19 cellular contexts compared by ENCODE assay signal in the genomic region with DNA sequence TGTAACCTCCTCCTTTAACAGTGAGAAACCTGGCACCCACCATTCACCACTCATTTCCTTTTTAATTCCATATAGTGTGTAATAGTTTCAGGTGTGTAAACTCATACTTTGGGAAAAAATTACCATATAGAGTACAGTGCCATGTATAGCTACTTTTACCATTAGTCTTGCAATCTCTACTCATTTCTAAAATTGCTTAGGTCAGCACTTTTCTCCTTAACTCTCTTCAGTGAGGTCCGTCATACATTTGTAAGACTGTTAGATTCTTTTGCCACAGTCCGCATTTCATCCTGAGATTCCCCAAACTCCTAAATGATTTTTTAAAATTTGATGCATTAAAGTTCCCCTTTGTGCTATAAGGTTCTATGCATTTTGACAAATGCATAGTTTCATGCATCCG.
DNase-seq lines count a peak whose midpoint lies in the region; ATAC-seq, FAIRE-seq and TF ChIP-seq lines count a peak whose summit lies in the region.
"Had no signal": no experiment of that assay in that cellular context is flagged by ENCODE, and none has a peak within 500 bp of the region (broad histone marks: within the 10 kb centered on the region; RNA-seq: fewer than 3 reads in every experiment).

No MANE protein-coding gene starts in this region.

- no peak overlapping the region for H3K9ac ChIP-seq in HepG2 (ENCODE audit: insufficient read depth, low read depth, low read length)
- no peak overlapping the region for H3K9ac ChIP-seq in IMR-90 (ENCODE audit: low read depth, low read length)
- no peak overlapping the region for H3K9ac ChIP-seq in H1 (replicated peaks in 1 of 4; ENCODE audit: extremely low read depth in 1 of 4, low read depth in 3 of 4, low read length in 3 of 4)
- H3K9ac ChIP-seq: BLaER1 treated with 17β-estradiol and CSF1 and Interleukin-3, amounts not matched to agents 10 nM and 100 nM had no signal

- H2BK20ac ChIP-seq in IMR-90 (ENCODE audit: low read depth, low read length) (no peak overlapping the region), H1 (ENCODE audit: low read length) (no peak overlapping the region)

- H2BK120ac ChIP-seq in IMR-90 (ENCODE audit: low read depth, low read length): no peak overlapping the region
- no peak overlapping the region for H2BK120ac ChIP-seq in H1 (replicated peaks; ENCODE audit: low read depth, low read length)

- no peaks in the 10 kb centered on the region for H3K79me1 ChIP-seq in IMR-90 (ENCODE audit: low read depth in 1 of 2, low read length in 2 of 2)
- no peaks in the 10 kb centered on the region for H3K79me1 ChIP-seq in H1 (ENCODE audit: low read depth, low read length)

- no peak overlapping the region for H4K91ac ChIP-seq in IMR-90 (ENCODE audit: insufficient read depth, low read depth, low read length)
- H4K91ac ChIP-seq in H1 (replicated peaks; ENCODE audit: insufficient read length, low read length): no peak overlapping the region

- no peak for TF ChIP-seq POLR2A in HepG2 (IDR thresholded peaks at IDR 0.05; ENCODE audit: insufficient read depth in 1 of 2, low read depth in 2 of 2, low read length in 2 of 2)
- no peak for TF ChIP-seq POLR2A in right lobe of liver (IDR thresholded peaks at IDR 0.05)
- TF ChIP-seq POLR2A in IMR-90 (IDR thresholded peaks at IDR 0.05; ENCODE audit: low read depth, low read length): no peak
- no peak for TF ChIP-seq POLR2A in H1 (IDR thresholded peaks at IDR 0.05; ENCODE audit: control extremely low read depth in 1 of 2, low read depth in 2 of 2, low read length in 2 of 2)

- H4K8ac ChIP-seq in IMR-90 (ENCODE audit: low read depth in 2 of 2, low read length in 2 of 2): no peak overlapping the region
- H4K8ac ChIP-seq in H1 (ENCODE audit: extremely low read depth, insufficient read depth, low read length): no peak overlapping the region

- no peak overlapping the region for H2AK9ac ChIP-seq in IMR-90 (replicated peaks; ENCODE audit: low read depth, low read length, poor library complexity)

- H3K56ac ChIP-seq in IMR-90 (ENCODE audit: extremely low read depth, insufficient read depth, low read length): no peak overlapping the region
- no peak overlapping the region for H3K56ac ChIP-seq in H1 (replicated peaks; ENCODE audit: insufficient read length, low read depth, low read length)

- H3K4ac ChIP-seq in IMR-90 (ENCODE audit: low read depth, low read length) (no peak overlapping the region), H1 (replicated peaks; ENCODE audit: insufficient read length, low read depth, low read length) (no peak overlapping the region)

- ATAC-seq in HepG2: no peak
- ATAC-seq in right lobe of liver: no peak
- ATAC-seq in IMR-90 (ENCODE audit: low read depth): no peak
- ATAC-seq in HG03460 (IDR thresholded peaks at IDR 0.05; ENCODE audit: unreplicated experiment): no peak
- ATAC-seq: CD8-positive, alpha-beta T cell had no signal

- H3K4me3 ChIP-seq in HepG2 (replicated peaks in 1 of 3; ENCODE audit: insufficient read depth in 1 of 3, low read depth in 2 of 3, low read length in 3 of 3) (no peak overlapping the region), right lobe of liver (no peak overlapping the region), IMR-90 (ENCODE audit: insufficient read depth, low read depth, low read length) (no peak overlapping the region), H1 (ENCODE audit: extremely low read depth in 1 of 4, insufficient read depth in 2 of 4, low read depth in 3 of 4, low read length in 4 of 4) (no peak overlapping the region)
- H3K4me3 ChIP-seq: BLaER1 treated with 17β-estradiol and CSF1 and Interleukin-3, amounts not matched to agents 10 nM and 100 nM had no signal

- H3K23me2 ChIP-seq in H1 (ENCODE audit: low read depth, low read length): no peaks in the 10 kb centered on the region

- in situ Hi-C loops in HepG2 (cut with HindIII; ENCODE audit: extremely low pct_ligation_motif_present, low pct_unique_long_range_greater_than_20kb): no loop called here
- in situ Hi-C loops in IMR-90 (cut with MboI; ENCODE audit: low sequenced_read_pairs): no loop called here

- H3K27me3 ChIP-seq in HepG2 (ENCODE audit: control insufficient read depth in 1 of 2, insufficient read depth in 2 of 2, low read length in 2 of 2): no peaks in the 10 kb centered on the region
- H3K27me3 ChIP-seq in right lobe of liver: no peaks in the 10 kb centered on the region
- no peaks in the 10 kb centered on the region for H3K27me3 ChIP-seq in IMR-90 (ENCODE audit: control insufficient read depth, insufficient read depth, low read length)
- peaks cover 0 to 1% (median 0%) of the 10 kb centered on the region in 4 experiments; a peak in 1 of 7 replicates for H3K27me3 ChIP-seq in H1 (replicated peaks in 1 of 4; ENCODE audit: control insufficient read depth in 3 of 4, extremely low read depth in 1 of 4, insufficient read depth in 3 of 4, low read length in 3 of 4)
- H3K27me3 ChIP-seq: BLaER1 treated with 17β-estradiol and CSF1 and Interleukin-3, amounts not matched to agents 10 nM and 100 nM had no signal

- no peaks in the 10 kb centered on the region for H3K4me1 ChIP-seq in HepG2 (ENCODE audit: insufficient read depth, low read length)
- no peaks in the 10 kb centered on the region for H3K4me1 ChIP-seq in right lobe of liver
- no peaks in the 10 kb centered on the region for H3K4me1 ChIP-seq in IMR-90 (ENCODE audit: control insufficient read depth, insufficient read depth, low read length)
- H3K4me1 ChIP-seq in H1 (replicated peaks in 1 of 4; ENCODE audit: control insufficient read depth in 3 of 4, insufficient read depth in 4 of 4, low read length in 3 of 4): peaks cover 4 to 12% (median 10%) of the 10 kb centered on the region in 4 experiments

- 51% methylated on average over 3 of the region's 3 CpGs for whole genome bisulfite sequencing in HepG2 (ENCODE audit: low lambda C conversion rate)
- WGBS in right lobe of liver (ENCODE audit: insufficient coverage, low coverage, low lambda C conversion rate, missing lambda C conversion rate): 70% methylated on average over 3 of the region's 3 CpGs
- WGBS in IMR-90 (ENCODE audit: extremely low coverage in 2 of 2, insufficient read length in 1 of 2), 2 experiments: no CpG with 5 or more reads among the region's 3 CpGs
- WGBS in H1 (ENCODE audit: extremely low coverage in 1 of 2, insufficient coverage in 1 of 2, insufficient read length in 1 of 2, insufficient replicate concordance in 2 of 2, low coverage in 1 of 2, low lambda C conversion rate in 2 of 2, missing lambda C conversion rate in 1 of 2), 2 experiments: 89% methylated on average over 3 of the region's 3 CpGs; no CpG with 5 or more reads in 1 of the 2 experiments

- H2AK5ac ChIP-seq in IMR-90 (ENCODE audit: low read depth, low read length) (no peak overlapping the region), H1 (ENCODE audit: low read depth, low read length) (no peak overlapping the region)

- H4K20me1 ChIP-seq in HepG2 (ENCODE audit: insufficient read depth, low read length) (no peaks in the 10 kb centered on the region), IMR-90 (ENCODE audit: insufficient read depth, low read length) (no peaks in the 10 kb centered on the region), H1 (replicated peaks in 1 of 2; ENCODE audit: control insufficient read depth in 1 of 2, insufficient read depth in 2 of 2, low read length in 2 of 2) (no peaks in the 10 kb centered on the region)
- H4K20me1 ChIP-seq: BLaER1 treated with 17β-estradiol and CSF1 and Interleukin-3, amounts not matched to agents 10 nM and 100 nM had no signal

- intact Hi-C loops in HepG2 (cut with micrococcal nuclease; ENCODE audit: unreplicated experiment): no loop called here
- intact Hi-C loops in right lobe of liver (cut with DNase I): no loop called here
- intact Hi-C loops in IMR-90 (cut with micrococcal nuclease): no loop called here

- H4K5ac ChIP-seq in IMR-90 (ENCODE audit: low read depth, low read length) (no peak overlapping the region), H1 (ENCODE audit: insufficient read length, low read depth, low read length) (no peak overlapping the region)

- H3K4me2 ChIP-seq in HepG2 (ENCODE audit: low read depth, low read length): no peak overlapping the region
- no peak overlapping the region for H3K4me2 ChIP-seq in IMR-90 (ENCODE audit: low read depth, low read length)
- no peak overlapping the region; a peak in 1 of 4 replicates for H3K4me2 ChIP-seq in H1 (ENCODE audit: insufficient read depth in 1 of 2, low read depth in 2 of 2, low read length in 2 of 2)
- H3K4me2 ChIP-seq: BLaER1 treated with 17β-estradiol and CSF1 and Interleukin-3, amounts not matched to agents 10 nM and 100 nM had no signal

- no peaks in the 10 kb centered on the region for H3K9me1 ChIP-seq in IMR-90 (ENCODE audit: insufficient read depth, low read length)

- CTCF ChIA-PET in HepG2 (lab: Yijun Ruan, JAX; ENCODE audit: low intra/inter-chr PET ratio, low total read pairs) (no interaction called here), IMR-90 (lab: Yijun Ruan, JAX) (no interaction called here), H1 (lab: Charles Lee; ENCODE audit: partially characterized antibody) (no interaction called here)

- TF ChIP-seq EP300 in HepG2 (IDR thresholded peaks at IDR 0.05; ENCODE audit: low read depth in 2 of 2, low read length in 2 of 2) (no peak), HepG2 (CRISPR knock-in tag; IDR thresholded peaks at IDR 0.05; ENCODE audit: borderline replicate concordance) (no peak), H1 (IDR thresholded peaks at IDR 0.05; ENCODE audit: borderline replicate concordance in 1 of 2, low read depth in 2 of 2, low read length in 2 of 2) (no peak)

- H2AFZ ChIP-seq in HepG2 (ENCODE audit: low read length) (no peak overlapping the region), IMR-90 (replicated peaks; ENCODE audit: low read length, poor library complexity) (no peak overlapping the region), H1 (ENCODE audit: low read length) (no peak overlapping the region)

- no peak for DNase-seq in HepG2 (ENCODE audit: low spot score)
- no peak for DNase-seq in right lobe of liver
- no peak for DNase-seq in IMR-90
- no peak for DNase-seq in H1 (ENCODE audit: low read depth in 1 of 2, low spot score in 2 of 2)
- DNase-seq in activated CD4-positive, alpha-beta T cell treated with anti-CD3 and anti-CD28 coated beads for 1 hour: no peak
- DNase-seq: AML-193; Caco-2; Calu3; CD4-positive, alpha-beta T cell; CD8-positive, alpha-beta T cell; DMS79 treated with DMSO at 0.1 percent for 48 hours; GF-D8 had no signal

- H3K79me2 ChIP-seq in HepG2 (ENCODE audit: insufficient read depth, low read length) (no peaks in the 10 kb centered on the region), H1 (ENCODE audit: control insufficient read depth in 1 of 2, insufficient read depth in 2 of 2, low read length in 2 of 2) (no peaks in the 10 kb centered on the region)

- H2BK12ac ChIP-seq in H1 (ENCODE audit: low read depth, low read length): no peak overlapping the region; the same call in 1 of the 2 replicates

- BruUV-seq in HepG2 (replicated peaks; lab: Mats Ljungman, UMichigan): no TSS peak
- BruUV-seq in IMR-90 (replicated peaks; lab: Mats Ljungman, UMichigan): no TSS peak

- H3K27ac ChIP-seq in HepG2 (ENCODE audit: extremely low read length, insufficient read depth, low read length): no peak overlapping the region
- no peak overlapping the region for H3K27ac ChIP-seq in right lobe of liver
- H3K27ac ChIP-seq in IMR-90 (ENCODE audit: insufficient read depth, low read length): no peak overlapping the region
- H3K27ac ChIP-seq in H1 (ENCODE audit: low read depth, low read length): no peak overlapping the region
- H3K27ac ChIP-seq: 22Rv1; BLaER1 treated with 17β-estradiol and CSF1 and Interleukin-3, amounts not matched to agents 10 nM and 100 nM; C4-2B had no signal

- dilution Hi-C loops in IMR-90 (cut with HindIII; ENCODE audit: low sequenced_read_pairs, unreplicated experiment): no loop called here

- H3K14ac ChIP-seq in IMR-90 (replicated peaks; ENCODE audit: low read depth, low read length): no peak overlapping the region
- no peak overlapping the region for H3K14ac ChIP-seq in H1 (ENCODE audit: insufficient read length)

- POLR2A ChIA-PET in HepG2 (lab: Yijun Ruan, JAX): no interaction called here
- POLR2A ChIA-PET in IMR-90 (lab: Charles Lee; ENCODE audit: unreplicated experiment): no interaction called here
- POLR2A ChIA-PET in H1 (lab: Charles Lee; ENCODE audit: partially characterized antibody): no interaction called here

- H3K18ac ChIP-seq in IMR-90 (ENCODE audit: low read depth, low read length): no peak overlapping the region
- no peak overlapping the region for H3K18ac ChIP-seq in H1 (ENCODE audit: extremely low read depth, low read length)

- no peak overlapping the region for H2BK5ac ChIP-seq in IMR-90 (ENCODE audit: low read depth, low read length, poor library complexity, severe bottlenecking)
- H2BK5ac ChIP-seq in H1 (ENCODE audit: low read depth, low read length): peak overlapping the region; percentile 45; the same call in 1 of the 2 replicates

- TF ChIP-seq CTCF in HepG2 (CRISPR knock-in tag; IDR thresholded peaks at IDR 0.05) (no peak), right lobe of liver (IDR thresholded peaks at IDR 0.05) (no peak), IMR-90 (conservative IDR thresholded peaks at IDR 0.05; ENCODE audit: low read depth, low read length) (no peak), H1 (IDR thresholded peaks at IDR 0.05; ENCODE audit: control extremely low read depth in 1 of 3, insufficient read depth in 1 of 3, low read depth in 1 of 3, low read length in 3 of 3) (no peak)

- H3K23ac ChIP-seq in IMR-90 (ENCODE audit: low read depth, low read length): no peak overlapping the region
- H3K23ac ChIP-seq in H1 (ENCODE audit: insufficient read length): no peak overlapping the region

- TF ChIP-seq RAD21 in HepG2 (CRISPR knock-in tag; IDR thresholded peaks at IDR 0.05) (no peak), IMR-90 (IDR thresholded peaks at IDR 0.05; ENCODE audit: low read length) (no peak), H1 (IDR thresholded peaks at IDR 0.05 in 1 of 2, conservative IDR thresholded peaks at IDR 0.05 in 1 of 2; ENCODE audit: low read depth in 2 of 2, low read length in 2 of 2) (no peak)

- H3K36me3 ChIP-seq in HepG2 (replicated peaks in 1 of 2; ENCODE audit: control insufficient read depth in 1 of 2, insufficient read depth in 2 of 2, low read length in 2 of 2) (no peaks in the 10 kb centered on the region), right lobe of liver (no peaks in the 10 kb centered on the region), IMR-90 (ENCODE audit: control insufficient read depth, insufficient read depth, low read length) (no peaks in the 10 kb centered on the region), H1 (ENCODE audit: control insufficient read depth in 2 of 4, insufficient read depth in 4 of 4, low read length in 3 of 4) (no peaks in the 10 kb centered on the region)
- H3K36me3 ChIP-seq: BLaER1 treated with 17β-estradiol and CSF1 and Interleukin-3, amounts not matched to agents 10 nM and 100 nM had no signal

- peaks cover 5% of the 10 kb centered on the region for H3K9me3 ChIP-seq in HepG2 (ENCODE audit: low read length)
- no peaks in the 10 kb centered on the region for H3K9me3 ChIP-seq in right lobe of liver
- no peaks in the 10 kb centered on the region for H3K9me3 ChIP-seq in IMR-90 (ENCODE audit: control insufficient read depth, insufficient read depth, low read length)
- H3K9me3 ChIP-seq in H1 (ENCODE audit: insufficient read depth in 2 of 2, low read depth in 1 of 2, low read length in 1 of 2): peaks cover under 1 to 1% of the 10 kb centered on the region in 2 experiments; a peak in 1 of 4 replicates

- H2BK15ac ChIP-seq in IMR-90 (ENCODE audit: low read depth, low read length) (no peak overlapping the region), H1 (ENCODE audit: low read length) (no peak overlapping the region; the same call in 1 of the 2 replicates)

- FAIRE-seq in HepG2 (lab: Jason Lieb, UNC): no peak
- FAIRE-seq in H1 (lab: Jason Lieb, UNC): no peak
- FAIRE-seq: D721Med, GM12891, GM19239 had no signal
